9 cellular contexts compared by ENCODE assay signal in the genomic region with DNA sequence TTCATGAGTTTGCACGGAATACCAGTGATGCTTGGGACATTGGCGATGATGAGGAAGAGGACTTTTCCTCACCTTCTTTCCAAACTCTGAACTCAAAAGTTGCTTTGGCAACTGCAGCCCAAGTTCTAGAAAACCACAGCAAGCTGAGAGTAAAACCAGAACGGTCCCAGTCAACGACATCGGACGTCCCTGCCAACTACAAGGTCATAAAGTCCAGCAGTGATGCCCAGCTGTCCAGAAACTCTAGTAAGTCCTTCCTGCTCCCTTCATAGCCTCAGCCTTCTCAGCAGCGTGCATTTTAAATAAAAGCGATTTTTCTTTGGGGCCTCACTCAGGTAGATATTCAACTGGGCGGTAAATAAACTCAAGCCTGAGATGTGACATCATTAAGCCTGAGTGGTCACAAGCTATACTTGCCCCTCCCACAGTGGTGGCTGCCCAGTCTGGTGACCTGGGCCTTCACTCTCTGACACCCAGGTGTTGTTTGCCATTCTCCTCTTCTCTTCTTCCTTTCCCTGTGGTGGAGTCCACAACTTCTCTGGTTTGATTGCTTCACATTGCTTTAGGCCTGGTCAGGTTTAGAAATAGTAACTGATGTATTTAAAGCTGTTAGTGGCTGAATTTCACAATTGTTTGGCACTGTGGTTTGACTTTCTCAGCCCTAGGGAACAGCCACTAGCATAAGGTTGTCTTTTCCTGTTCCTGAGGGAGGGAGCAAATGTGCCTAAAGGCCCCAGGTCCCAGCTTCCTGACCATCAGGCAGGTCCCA. TPM values are rescaled to one million over a fixed set of nuclear protein-coding genes. Genes with fewer than 3 reads are reported as not detected.
A peak's percentile ranks its signal among the peaks of the same experiment; 100 is the strongest.
DNase-seq lines count a peak whose midpoint lies in the region; ATAC-seq and TF ChIP-seq lines count a peak whose summit lies in the region.
"Had no signal": no experiment of that assay in that cellular context is flagged by ENCODE, and none has a peak within 500 bp of the region (broad histone marks: within the 10 kb centered on the region; RNA-seq: fewer than 3 reads in every experiment).

No MANE protein-coding gene starts in this region.

- H3K79me2 ChIP-seq in GM23248 (ENCODE audit: insufficient read depth): peaks cover 56% of the 10 kb centered on the region

- in situ Hi-C loops in GM23248 (cut with MboI): no loop called here

- H3K27ac ChIP-seq in GM23248 (peak overlapping the region; percentile 60), RWPE1 (peak overlapping the region; percentile 29; the same call in 1 of the 2 replicates)

- no peaks in the 10 kb centered on the region for H3K9me3 ChIP-seq in GM23248 (ENCODE audit: low read depth)

- peak overlapping the region; percentile 46; the same call in 1 of the 2 replicates for H3K9ac ChIP-seq in GM23248

- peaks cover 24% of the 10 kb centered on the region for H3K4me1 ChIP-seq in GM23248 (ENCODE audit: insufficient read depth)

- POLR2A ChIA-PET in RWPE1 (lab: Yijun Ruan, JAX; ENCODE audit: low non-redundant PET): no interaction called here

- no peaks in the 10 kb centered on the region for H3K9me2 ChIP-seq in GM23248 (ENCODE audit: insufficient read depth)

- peaks cover 16% of the 10 kb centered on the region; the same call in 1 of the 2 replicates for H3K36me3 ChIP-seq in GM23248 (ENCODE audit: low read depth)

- no peaks in the 10 kb centered on the region for H4K20me1 ChIP-seq in GM23248 (ENCODE audit: insufficient read depth)

- DNase-seq in GM23248 (peak; percentile 79), RWPE1 (ENCODE audit: low spot score) (no peak), fibroblast of mammary gland (ENCODE audit: low read depth) (peak; percentile 76), renal cortical epithelial cell (ENCODE audit: low read depth) (peak; percentile 95), NCI-H82 (lab: John Stamatoyannopoulos, UW) (no peak), glomerular visceral epithelial cell (ENCODE audit: extremely low spot score) (no peak)
- no peak for DNase-seq in activated naive CD4-positive, alpha-beta T cell treated with anti-CD3 and anti-CD28 coated beads, Interleukin-2, amount 50 U/mL, for 16 hours

- 96% methylated on average over 9 of the region's 9 CpGs for WGBS in GM23248 (ENCODE audit: low coverage in 1 of 2, low lambda C conversion rate in 2 of 2, missing lambda C conversion rate in 2 of 2), 2 experiments

- no peaks in the 10 kb centered on the region for H3K27me3 ChIP-seq in GM23248 (replicated peaks; ENCODE audit: insufficient read depth)

- peak overlapping the region; percentile 20 for H3K4me2 ChIP-seq in GM23248 (ENCODE audit: unreplicated experiment)

- H3K4me3 ChIP-seq in GM23248 (no peak overlapping the region), fibroblast of mammary gland (ENCODE audit: control insufficient read depth, low read depth, low read length) (no peak overlapping the region)

- no peak for ATAC-seq in GM21390 (IDR thresholded peaks at IDR 0.05; ENCODE audit: unreplicated experiment)

- CTCF ChIA-PET in RWPE1 (lab: Yijun Ruan, JAX): interaction anchor here (1.1 kb wide), 1 partner anchor 205 kb away, joined by 3 read pairs; no protein-coding TSS in a partner anchor

- peaks cover 7% of the 10 kb centered on the region for H3F3A ChIP-seq in GM23248 (ENCODE audit: insufficient read depth)

- TF ChIP-seq CTCF in RWPE1 (conservative IDR thresholded peaks at IDR 0.05; ENCODE audit: low read depth) (no peak), fibroblast of mammary gland (conservative IDR thresholded peaks at IDR 0.05; ENCODE audit: control insufficient read depth, insufficient read depth, low read depth, low read length) (no peak)

- no peak overlapping the region for H2AFZ ChIP-seq in GM23248

RNA-seq across cellular contexts. Expression of gene TMEM217, which starts 21.6 kb away (rescaled TPM):
- 1.2 and 4.6 TPM in 2 replicates for total RNA-seq in GM23248 (2014; rRNA removed; shearing (Covaris generic))
- 4.4 and 6.5 TPM in 2 replicates for polyA plus RNA-seq in GM23248 (2016; fragmentation: Nextera tagmentation; extraction: Ambion mirVana)
- 5.7 and 13.0 TPM in 2 replicates for total RNA-seq in renal cortical epithelial cell
- polyA plus RNA-seq: IgD-negative memory B cell had no signal

RNA-seq across cellular contexts. Expression of gene TBC1D22B, which starts 22.0 kb away (rescaled TPM):
- 5.0 and 12.1 TPM in 2 replicates for total RNA-seq in GM23248 (2014; rRNA removed; shearing (Covaris generic))
- polyA plus RNA-seq in GM23248 (2016; fragmentation: Nextera tagmentation; extraction: Ambion mirVana): 7.4 and 8.3 TPM in 2 replicates
- total RNA-seq in renal cortical epithelial cell: 8.2 and 12.5 TPM in 2 replicates

Comparison
In these comparisons a context has a peak if more than half of its experiments do, and no peak if none do; other contexts are left out.
1. DNase-seq: peak in GM23248 (single experiment), fibroblast of mammary gland (single experiment) and renal cortical epithelial cell (single experiment); none in RWPE1 (single experiment), NCI-H82 (single experiment), activated naive CD4-positive, alpha-beta T cell treated with anti-CD3 and anti-CD28 coated beads, Interleukin-2, amount 50 U/mL, for 16 hours (single experiment) and glomerular visceral epithelial cell (single experiment).